12 cellular contexts compared by ENCODE assay signal in the genomic region with DNA sequence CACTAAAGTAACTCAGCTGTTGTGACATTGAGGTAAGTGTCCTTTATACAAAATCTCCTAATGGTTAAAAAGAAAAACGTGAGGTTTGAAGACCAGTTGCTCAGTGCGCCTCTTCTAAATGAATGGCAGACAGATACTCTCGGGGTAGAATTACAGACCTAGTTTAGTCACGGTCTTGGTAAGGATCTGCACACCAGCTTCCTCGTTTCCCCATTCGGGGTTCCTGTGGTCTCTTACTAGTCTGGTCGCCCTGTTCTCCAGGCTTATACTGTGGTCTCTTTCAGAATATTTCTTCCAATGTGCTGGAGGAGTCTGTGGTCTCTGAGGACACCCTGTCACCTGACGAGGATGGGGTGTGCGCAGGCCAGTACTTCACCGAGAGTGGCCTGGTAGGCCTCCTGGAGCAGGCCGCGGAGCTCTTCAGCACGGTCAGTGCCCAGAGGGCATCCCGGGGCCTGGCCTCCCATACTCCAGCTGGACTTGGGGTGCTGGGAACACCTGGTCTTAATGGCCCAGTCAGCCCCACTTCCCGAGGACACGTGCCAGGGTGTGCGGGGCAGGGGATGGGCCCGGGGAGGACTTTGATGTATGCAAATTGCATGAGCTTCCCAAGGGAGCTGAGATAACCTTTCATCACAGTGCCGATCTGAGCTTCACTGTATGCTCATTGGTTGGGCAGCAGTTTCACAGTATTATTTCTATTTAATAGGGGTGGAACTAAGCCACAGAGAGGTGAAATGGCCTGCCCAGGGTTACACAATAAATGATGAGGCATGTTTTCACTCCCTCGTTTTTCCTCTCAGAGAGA.
DNase-seq lines count a peak whose midpoint lies in the region; TF ChIP-seq lines count a peak whose summit lies in the region.
"Had no signal": no experiment of that assay in that cellular context is flagged by ENCODE, and none has a peak within 500 bp of the region (broad histone marks: within the 10 kb centered on the region; RNA-seq: fewer than 3 reads in every experiment).

No MANE protein-coding gene starts in this region.

- H3K23ac ChIP-seq in mesenchymal stem cell (ENCODE audit: low read length in 2 of 2): no peak overlapping the region

- no peaks in the 10 kb centered on the region for H3K79me1 ChIP-seq in mesenchymal stem cell (replicated peaks; ENCODE audit: low read length, poor library complexity, severe bottlenecking)

- H2BK5ac ChIP-seq in mesenchymal stem cell (ENCODE audit: low read depth, low read length, poor library complexity, severe bottlenecking): no peak overlapping the region

- H2BK12ac ChIP-seq in mesenchymal stem cell (ENCODE audit: low read length in 2 of 2): no peak overlapping the region

- no peak overlapping the region for H3K14ac ChIP-seq in mesenchymal stem cell (ENCODE audit: low read length in 2 of 2)

- H3K36me3 ChIP-seq in SJCRH30: no peaks in the 10 kb centered on the region
- peaks cover 0 to 85% (median 4%) of the 10 kb centered on the region in 3 donors for H3K36me3 ChIP-seq in esophagus squamous epithelium
- no peaks in the 10 kb centered on the region for H3K36me3 ChIP-seq in mesenchymal stem cell (ENCODE audit: control insufficient read depth in 1 of 2, insufficient read depth in 2 of 2, low read depth in 1 of 2, low read length in 2 of 2)
- H3K36me3 ChIP-seq in transverse colon: peaks cover 0 to 3% (median 0%) of the 10 kb centered on the region in 4 donors

- H3K9me3 ChIP-seq in SJCRH30 (replicated peaks) (no peaks in the 10 kb centered on the region), esophagus squamous epithelium (no peaks in the 10 kb centered on the region), mesenchymal stem cell (ENCODE audit: control insufficient read depth, low read length) (no peaks in the 10 kb centered on the region), transverse colon (no peaks in the 10 kb centered on the region)

- WGBS in esophagus squamous epithelium, 2 donors: 72 to 87% methylated on average over 13 to 19 of the region's 20 CpGs
- WGBS in mesenchymal stem cell: 79% methylated on average over 20 of the region's 20 CpGs
- 82 to 97% methylated on average over 5 to 20 of the region's 20 CpGs for WGBS in transverse colon (ENCODE audit: low coverage in 1 of 2), 2 donors

- peak overlapping the region; percentile 71 for H3K9ac ChIP-seq in mesenchymal stem cell (ENCODE audit: low read length)

- no peak for TF ChIP-seq CTCF in esophagus squamous epithelium (IDR thresholded peaks at IDR 0.05)
- TF ChIP-seq CTCF in transverse colon (IDR thresholded peaks at IDR 0.05): no peak

- peak overlapping the region; percentile 70 for H2AK5ac ChIP-seq in mesenchymal stem cell (ENCODE audit: low read length, severe bottlenecking)

- TF ChIP-seq POLR2A in esophagus squamous epithelium (IDR thresholded peaks at IDR 0.05) (no peak), transverse colon (IDR thresholded peaks at IDR 0.05) (no peak)

- no peak for TF ChIP-seq EP300 in transverse colon (IDR thresholded peaks at IDR 0.05; ENCODE audit: low read depth)

- H3K4ac ChIP-seq in mesenchymal stem cell (ENCODE audit: low read depth in 1 of 2, low read length in 2 of 2): no peak overlapping the region

- no peak overlapping the region for H4K8ac ChIP-seq in mesenchymal stem cell (ENCODE audit: low read length)

- H3K18ac ChIP-seq in mesenchymal stem cell (ENCODE audit: low read depth in 1 of 2, low read length in 2 of 2): no peak overlapping the region

- H2BK120ac ChIP-seq in mesenchymal stem cell (ENCODE audit: low read depth, low read length): no peak overlapping the region

- H3K4me1 ChIP-seq in SJCRH30 (peaks cover 31% of the 10 kb centered on the region), esophagus squamous epithelium (peaks cover 0 to 20% (median 4%) of the 10 kb centered on the region in 3 donors), mesenchymal stem cell (ENCODE audit: control insufficient read depth, insufficient read depth, low read depth, low read length) (peaks cover 2% of the 10 kb centered on the region), transverse colon (no peaks in the 10 kb centered on the region)

- peak overlapping the region; percentile 92 for H3K27ac ChIP-seq in SJCRH30
- H3K27ac ChIP-seq in esophagus squamous epithelium: peak overlapping the region; percentile 3 to 82 (median 68)
- no peak overlapping the region for H3K27ac ChIP-seq in mesenchymal stem cell (ENCODE audit: low read length, poor library complexity, severe bottlenecking)
- peak overlapping the region in 3 of 4 donors; percentile 23 to 63 (median 40) for H3K27ac ChIP-seq in transverse colon

- DNase-seq in SJCRH30 (peak; percentile 56 to 81), esophagus squamous epithelium (lab: John Stamatoyannopoulos, UW) (no peak), mesenchymal stem cell (no peak), transverse colon (no peak), H4 (ENCODE audit: low spot score) (no peak), ecto neural progenitor cell (ENCODE audit: low spot score) (no peak)
- no peak for DNase-seq in activated CD8-positive, alpha-beta memory T cell treated with anti-CD3 and anti-CD28 coated beads for 24 hours
- DNase-seq: activated CD4-positive, CD25-positive, alpha-beta regulatory T cell treated with anti-CD3 and anti-CD28 coated beads, Interleukin-2, amount 50 U/mL, for 72 hours; NCI-H146; nucleus accumbens; stimulated activated CD4-positive, alpha-beta T cell treated with anti-CD3 and anti-CD28 coated beads, Interleukin-2, amount 100 ng/mL, for 24 hours; stimulated activated naive CD4-positive, alpha-beta T cell had no signal

- no peak overlapping the region for H3K4me2 ChIP-seq in mesenchymal stem cell (ENCODE audit: low read length, poor library complexity, severe bottlenecking)

- intact Hi-C loops in esophagus squamous epithelium (cut with DNase I): no loop called here
- intact Hi-C loops in transverse colon (cut with DNase I; ENCODE audit: low total_unique reads): no loop called here

- H3K27me3 ChIP-seq in SJCRH30: no peaks in the 10 kb centered on the region
- H3K27me3 ChIP-seq in esophagus squamous epithelium: no peaks in the 10 kb centered on the region
- H3K27me3 ChIP-seq in mesenchymal stem cell (ENCODE audit: control insufficient read depth in 1 of 2, insufficient read depth in 1 of 2, low read length in 2 of 2): peaks cover 0 to 4% of the 10 kb centered on the region in 2 experiments
- H3K27me3 ChIP-seq in transverse colon: no peaks in the 10 kb centered on the region

- H2BK15ac ChIP-seq in mesenchymal stem cell (ENCODE audit: low read depth, poor library complexity, severe bottlenecking): no peak overlapping the region

- H2AFZ ChIP-seq in mesenchymal stem cell (ENCODE audit: low read depth, low read length): no peak overlapping the region

- in situ Hi-C loops in transverse colon (cut with MboI; ENCODE audit: low pct_ligation_motif_present in 1 of 4, low pct_unique_long_range_greater_than_20kb in 1 of 4, low sequenced_read_pairs in 3 of 4): no loop called here

- H3K4me3 ChIP-seq in SJCRH30 (peak overlapping the region; percentile 33), esophagus squamous epithelium (no peak overlapping the region), mesenchymal stem cell (ENCODE audit: insufficient read depth in 1 of 2, low read depth in 1 of 2, low read length in 2 of 2) (no peak overlapping the region), transverse colon (no peak overlapping the region)

- peak overlapping the region; percentile 21 for H4K91ac ChIP-seq in mesenchymal stem cell (ENCODE audit: low read length)

Comparison
In these comparisons a context has a peak if more than half of its experiments do, and no peak if none do; other contexts are left out.
1. DNase-seq: peak in SJCRH30 (2 of 2); none in esophagus squamous epithelium (single experiment), mesenchymal stem cell (single experiment), transverse colon (single experiment), H4 (single experiment), activated CD8-positive, alpha-beta memory T cell treated with anti-CD3 and anti-CD28 coated beads for 24 hours (single experiment) and ecto neural progenitor cell (single experiment).